In the genomic region with DNA sequence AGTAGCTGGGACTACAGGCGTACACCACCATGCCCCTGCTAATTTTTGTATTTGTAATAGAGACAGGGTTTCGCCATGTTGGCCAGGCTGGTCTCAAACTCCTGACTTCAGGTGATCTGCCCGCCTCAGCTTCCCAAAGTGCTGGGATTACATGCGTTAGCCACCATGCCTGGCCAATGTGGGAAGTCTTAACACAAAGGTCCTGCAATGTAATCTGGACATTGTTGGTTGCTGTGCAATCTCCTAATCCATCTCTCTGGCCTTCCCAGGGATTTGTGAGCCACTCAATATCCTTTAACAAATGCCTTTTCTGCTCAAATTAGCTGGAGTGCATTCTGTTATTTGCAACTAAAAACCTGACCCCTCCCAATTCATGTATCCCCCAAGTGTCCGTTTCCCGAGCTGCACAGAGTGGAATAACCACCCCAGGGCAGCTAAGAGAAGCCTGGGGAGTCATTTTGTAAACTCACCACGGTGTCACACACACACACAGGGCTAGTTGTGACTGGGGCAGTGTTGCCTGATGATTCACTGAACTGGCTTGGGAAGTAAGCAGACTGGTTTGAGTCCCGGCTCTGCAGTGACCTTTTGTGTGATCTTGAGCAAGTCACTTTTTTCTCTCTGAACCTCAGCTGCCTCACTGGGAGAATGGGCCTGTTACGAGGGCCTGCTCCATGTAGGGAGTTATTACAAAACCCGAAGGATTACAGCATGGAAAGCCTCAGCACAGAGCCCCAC, we compare ENCODE assay signal across 16 cellular contexts.
DNase-seq lines count a peak whose midpoint lies in the region; FAIRE-seq and TF ChIP-seq lines count a peak whose summit lies in the region.
"Had no signal": no experiment of that assay in that cellular context is flagged by ENCODE, and none has a peak within 500 bp of the region (broad histone marks: within the 10 kb centered on the region; RNA-seq: fewer than 3 reads in every experiment).

No MANE protein-coding gene starts in this region.

- H3K36me3 Mint-ChIP-seq in MCF 10A (ENCODE audit: insufficient read depth, unreplicated experiment) = peaks cover 18% of the 10 kb centered on the region

- H3K4me1 Mint-ChIP-seq in MCF 10A (ENCODE audit: insufficient read depth, unreplicated experiment) = peaks cover 6% of the 10 kb centered on the region

- dilution Hi-C loops in keratinocyte (cut with MboI; ENCODE audit: extremely low pct_ligation_motif_present, low sequenced_read_pairs) = no loop called here

- intact Hi-C loops in MCF 10A (cut with micrococcal nuclease) = no loop called here

- no peak overlapping the region for H3K27ac Mint-ChIP-seq in MCF 10A (ENCODE audit: low read depth, unreplicated experiment)
- H3K27ac Mint-ChIP-seq: activated CD8-positive, alpha-beta T cell treated with anti-CD3 and anti-CD28 coated beads for 36 hours had no signal

- no peaks in the 10 kb centered on the region for H3K79me2 ChIP-seq in keratinocyte (ENCODE audit: control insufficient read depth, insufficient read depth, low read length)

- FAIRE-seq in keratinocyte (lab: Jason Lieb, UNC) = no peak

- no peak overlapping the region for H3K4me3 Mint-ChIP-seq in MCF 10A (ENCODE audit: unreplicated experiment)
- H3K4me3 Mint-ChIP-seq: activated CD8-positive, alpha-beta T cell treated with anti-CD3 and anti-CD28 coated beads for 36 hours had no signal

- H3K9ac ChIP-seq in keratinocyte (ENCODE audit: control insufficient read depth, extremely low read depth, insufficient read depth, low read length) = no peak overlapping the region

- H3K4me1 ChIP-seq in keratinocyte (ENCODE audit: control insufficient read depth, extremely low read depth, insufficient read depth, low read length) = peaks cover 13% of the 10 kb centered on the region
- H3K4me1 ChIP-seq: uterus had no signal

- no TSS peak for BruUV-seq in MCF 10A (replicated peaks; lab: Mats Ljungman, UMichigan)

- no peak overlapping the region for H2AFZ ChIP-seq in keratinocyte (ENCODE audit: control insufficient read depth, low read length)

- no peaks in the 10 kb centered on the region for H3K9me3 ChIP-seq in keratinocyte (ENCODE audit: control insufficient read depth, low read depth, low read length)
- H3K9me3 ChIP-seq: mucosa of descending colon, ovary, uterus had no signal

- peaks cover 5 to 6% of the 10 kb centered on the region in 2 experiments for H3K36me3 ChIP-seq in keratinocyte (ENCODE audit: control insufficient read depth in 2 of 2, extremely low read depth in 1 of 2, insufficient read depth in 2 of 2, low read length in 2 of 2)
- H3K36me3 ChIP-seq: ovary, uterus had no signal

- no peaks in the 10 kb centered on the region for H3K9me1 ChIP-seq in keratinocyte (ENCODE audit: control insufficient read depth, extremely low read depth, insufficient read depth, low read length)

- POLR2A ChIA-PET in MCF 10A (lab: Yijun Ruan, JAX) = interaction anchor here (1.2 kb wide), 1 partner anchor 33 kb away, joined by 3 read pairs; no protein-coding TSS in a partner anchor

- no peaks in the 10 kb centered on the region for H3K27me3 ChIP-seq in keratinocyte (ENCODE audit: control insufficient read depth, extremely low read depth, insufficient read depth, low read length)
- H3K27me3 ChIP-seq: ovary, uterus had no signal

- no peaks in the 10 kb centered on the region for H3K27me3 Mint-ChIP-seq in MCF 10A (ENCODE audit: insufficient read depth, unreplicated experiment)
- H3K27me3 Mint-ChIP-seq: activated CD8-positive, alpha-beta T cell treated with anti-CD3 and anti-CD28 coated beads for 36 hours had no signal

- no peak overlapping the region for H3K27ac ChIP-seq in keratinocyte (ENCODE audit: control insufficient read depth, insufficient read depth, low read length)
- H3K27ac ChIP-seq: ovary, uterus had no signal

- TF ChIP-seq CTCF in MCF 10A (IDR thresholded peaks at IDR 0.05; ENCODE audit: unreplicated experiment) (no peak), keratinocyte (optimal IDR thresholded peaks at IDR 0.05 in 1 of 3, IDR thresholded peaks at IDR 0.05 in 1 of 3, conservative IDR thresholded peaks at IDR 0.05 in 1 of 3; ENCODE audit: extremely low read depth in 1 of 3, insufficient read depth in 2 of 3, low read length in 3 of 3) (no peak)

- H3K4me2 ChIP-seq in keratinocyte (ENCODE audit: control insufficient read depth, extremely low read depth, insufficient read depth, low read depth, low read length) = peak overlapping the region; percentile 31

- no peak overlapping the region for H3K4me3 ChIP-seq in keratinocyte (ENCODE audit: control insufficient read depth in 2 of 3, extremely low read depth in 1 of 3, insufficient read depth in 2 of 3, low read depth in 1 of 3, low read length in 3 of 3)
- H3K4me3 ChIP-seq: mucosa of descending colon, ovary, uterus had no signal

- H3K9me3 Mint-ChIP-seq in MCF 10A (ENCODE audit: unreplicated experiment) = no peaks in the 10 kb centered on the region
- H3K9me3 Mint-ChIP-seq: activated CD8-positive, alpha-beta T cell treated with anti-CD3 and anti-CD28 coated beads for 36 hours had no signal

- DNase-seq in AG20443 (ENCODE audit: low spot score) (peak; percentile 50), HT-29 (ENCODE audit: low spot score) (peak; percentile 54), MCF 10A (ENCODE audit: unreplicated experiment) (peak; percentile 30), keratinocyte (ENCODE audit: low read depth, low spot score) (peak; percentile 56), NCI-H187 treated with DMSO at 0.1 percent for 48 hours (lab: John Stamatoyannopoulos, UW) (no peak), ecto neural progenitor cell (ENCODE audit: low spot score) (no peak)
- no peak for DNase-seq in stimulated activated CD4-positive, alpha-beta T cell treated with anti-CD3 and anti-CD28 coated beads, Interleukin-4, amount 100 ng/mL, for 4 hours
- DNase-seq in activated CD4-positive, alpha-beta T cell treated with anti-CD3 and anti-CD28 coated beads for 1 hour = no peak
- DNase-seq: activated CD8-positive, alpha-beta T cell treated with anti-CD3 and anti-CD28 coated beads for 36 hours; activated gamma-delta T cell treated with Interleukin-2 at 50 U/mL for 16 hours; mucosa of descending colon; NCI-H748 treated with DMSO at 0.1 percent for 48 hours; ovary; Right ventricle myocardium superior; stimulated activated CD8-positive, alpha-beta memory T cell treated with anti-CD3 and anti-CD28 coated beads, Interleukin-4, amount 100 ng/mL, for 48 hours; uterus had no signal

- H4K20me1 ChIP-seq in keratinocyte (ENCODE audit: control insufficient read depth, extremely low read depth, insufficient read depth, low read length) = no peaks in the 10 kb centered on the region

- CTCF ChIA-PET in MCF 10A (lab: Yijun Ruan, JAX) = interaction anchor here (0.6 to 6.2 kb wide), 5 partner anchors 112 to 451 kb away, joined by 3 to 41 read pairs (median 5); no protein-coding TSS in a partner anchor

Comparison
In these comparisons a context has a peak if more than half of its experiments do, and no peak if none do; other contexts are left out.
1. DNase-seq: peak in AG20443 (single experiment), HT-29 (single experiment), MCF 10A (single experiment) and keratinocyte (single experiment); none in NCI-H187 treated with DMSO at 0.1 percent for 48 hours (single experiment), ecto neural progenitor cell (single experiment), stimulated activated CD4-positive, alpha-beta T cell treated with anti-CD3 and anti-CD28 coated beads, Interleukin-4, amount 100 ng/mL, for 4 hours (0 of 2) and activated CD4-positive, alpha-beta T cell treated with anti-CD3 and anti-CD28 coated beads for 1 hour (single experiment).